Comparison of ENCODE assay signal across 1 cellular context in the genomic region with DNA sequence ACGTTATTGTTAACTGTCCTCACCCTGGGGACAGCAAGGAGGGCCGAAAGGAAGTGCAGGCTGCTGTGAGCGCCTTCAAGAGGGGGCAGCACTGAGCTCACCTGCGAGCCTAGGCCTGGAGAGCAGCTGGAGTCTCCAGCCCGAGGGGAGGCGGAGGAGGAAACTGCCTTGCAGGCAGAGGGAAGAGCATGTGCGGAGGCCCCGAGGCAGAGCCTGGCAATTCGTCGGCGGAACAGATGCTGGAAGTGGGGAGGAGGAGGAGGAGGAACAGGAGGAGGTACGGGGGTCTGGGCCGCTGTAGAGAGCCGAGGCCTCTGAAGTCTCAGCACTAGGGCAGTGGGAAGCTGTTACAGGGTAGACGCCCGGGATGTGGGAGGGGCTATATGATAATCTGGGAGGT.
TF ChIP-seq lines count a peak whose summit lies in the region.

No MANE protein-coding gene starts in this region.

TF ChIP-seq in HepG2, 621 proteins besides CTCF, POLR2A, EP300 and RAD21 (continued from another document):
- TF ChIP-seq, protein P1, sequence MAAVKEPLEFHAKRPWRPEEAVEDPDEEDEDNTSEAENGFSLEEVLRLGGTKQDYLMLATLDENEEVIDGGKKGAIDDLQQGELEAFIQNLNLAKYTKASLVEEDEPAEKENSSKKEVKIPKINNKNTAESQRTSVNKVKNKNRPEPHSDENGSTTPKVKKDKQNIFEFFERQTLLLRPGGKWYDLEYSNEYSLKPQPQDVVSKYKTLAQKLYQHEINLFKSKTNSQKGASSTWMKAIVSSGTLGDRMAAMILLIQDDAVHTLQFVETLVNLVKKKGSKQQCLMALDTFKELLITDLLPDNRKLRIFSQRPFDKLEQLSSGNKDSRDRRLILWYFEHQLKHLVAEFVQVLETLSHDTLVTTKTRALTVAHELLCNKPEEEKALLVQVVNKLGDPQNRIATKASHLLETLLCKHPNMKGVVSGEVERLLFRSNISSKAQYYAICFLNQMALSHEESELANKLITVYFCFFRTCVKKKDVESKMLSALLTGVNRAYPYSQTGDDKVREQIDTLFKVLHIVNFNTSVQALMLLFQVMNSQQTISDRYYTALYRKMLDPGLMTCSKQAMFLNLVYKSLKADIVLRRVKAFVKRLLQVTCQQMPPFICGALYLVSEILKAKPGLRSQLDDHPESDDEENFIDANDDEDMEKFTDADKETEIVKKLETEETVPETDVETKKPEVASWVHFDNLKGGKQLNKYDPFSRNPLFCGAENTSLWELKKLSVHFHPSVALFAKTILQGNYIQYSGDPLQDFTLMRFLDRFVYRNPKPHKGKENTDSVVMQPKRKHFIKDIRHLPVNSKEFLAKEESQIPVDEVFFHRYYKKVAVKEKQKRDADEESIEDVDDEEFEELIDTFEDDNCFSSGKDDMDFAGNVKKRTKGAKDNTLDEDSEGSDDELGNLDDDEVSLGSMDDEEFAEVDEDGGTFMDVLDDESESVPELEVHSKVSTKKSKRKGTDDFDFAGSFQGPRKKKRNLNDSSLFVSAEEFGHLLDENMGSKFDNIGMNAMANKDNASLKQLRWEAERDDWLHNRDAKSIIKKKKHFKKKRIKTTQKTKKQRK (IDR thresholded peaks at IDR 0.05; ENCODE audit: low read length): no peak
- TF ChIP-seq, protein P2, sequence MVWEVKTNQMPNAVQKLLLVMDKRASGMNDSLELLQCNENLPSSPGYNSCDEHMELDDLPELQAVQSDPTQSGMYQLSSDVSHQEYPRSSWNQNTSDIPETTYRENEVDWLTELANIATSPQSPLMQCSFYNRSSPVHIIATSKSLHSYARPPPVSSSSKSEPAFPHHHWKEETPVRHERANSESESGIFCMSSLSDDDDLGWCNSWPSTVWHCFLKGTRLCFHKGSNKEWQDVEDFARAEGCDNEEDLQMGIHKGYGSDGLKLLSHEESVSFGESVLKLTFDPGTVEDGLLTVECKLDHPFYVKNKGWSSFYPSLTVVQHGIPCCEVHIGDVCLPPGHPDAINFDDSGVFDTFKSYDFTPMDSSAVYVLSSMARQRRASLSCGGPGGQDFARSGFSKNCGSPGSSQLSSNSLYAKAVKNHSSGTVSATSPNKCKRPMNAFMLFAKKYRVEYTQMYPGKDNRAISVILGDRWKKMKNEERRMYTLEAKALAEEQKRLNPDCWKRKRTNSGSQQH (CRISPR knock-in tag; IDR thresholded peaks at IDR 0.05; ENCODE audit: low read depth): no peak
- no peak for TF ChIP-seq KLF16 (CRISPR knock-in tag; IDR thresholded peaks at IDR 0.05)
- no peak for TF ChIP-seq CREB1 (IDR thresholded peaks at IDR 0.05)
- no peak for TF ChIP-seq CREB1 (CRISPR knock-in tag; IDR thresholded peaks at IDR 0.05)
